Comparison of ENCODE assay signal across 2 cellular contexts in the genomic region with DNA sequence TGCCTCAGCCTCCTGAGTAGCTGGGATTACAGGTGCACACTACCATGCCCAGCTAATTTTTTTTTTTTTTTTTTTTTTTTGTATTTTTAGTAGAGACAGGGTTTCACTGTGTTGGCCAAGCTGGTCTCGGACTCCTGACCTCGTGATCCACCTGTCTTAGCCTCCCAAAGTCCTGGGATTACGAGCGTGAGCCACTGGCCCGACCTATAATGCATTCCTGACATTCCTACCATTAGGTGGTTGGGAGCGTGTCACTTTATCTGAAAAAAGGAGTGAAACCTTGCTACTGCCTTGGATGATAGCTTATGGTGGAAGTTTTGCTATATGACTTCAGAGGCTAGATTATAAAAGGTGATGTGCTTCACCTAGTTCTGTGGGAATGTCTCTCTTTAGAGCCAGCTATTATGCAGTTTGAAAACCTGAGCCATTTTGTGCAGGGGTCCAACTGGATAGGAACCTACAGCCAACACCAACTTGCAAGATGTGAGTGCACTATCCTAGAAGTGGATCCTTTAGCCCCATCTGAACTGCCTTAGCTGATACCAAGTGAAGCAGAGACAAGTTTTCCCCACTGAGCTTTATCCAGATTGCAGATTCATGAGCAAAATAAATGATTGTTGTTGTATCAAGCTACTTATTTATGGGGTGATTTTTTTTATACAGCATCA.
A peak's percentile ranks its signal among the peaks of the same experiment; 100 is the strongest.
TF ChIP-seq lines count a peak whose summit lies in the region.

No MANE protein-coding gene starts in this region.

TF ChIP-seq in Ishikawa, 13 proteins besides CTCF, POLR2A, EP300 and RAD21:
- TF ChIP-seq TEAD4 (IDR thresholded peaks at IDR 0.05) (peak; percentile 83), REST (IDR thresholded peaks at IDR 0.05; ENCODE audit: low read depth) (no peak), USF1 (IDR thresholded peaks at IDR 0.05) (no peak)
TF ChIP-seq in Ishikawa: peak in this region for 1.

TF ChIP-seq in H1, 55 proteins besides CTCF, POLR2A, EP300 and RAD21:
- no peak for TF ChIP-seq KDM5A (IDR thresholded peaks at IDR 0.05; ENCODE audit: low read length)
- TF ChIP-seq TEAD4 (IDR thresholded peaks at IDR 0.05; ENCODE audit: low read depth, low read length): peak; percentile 99
- TF ChIP-seq JUND (IDR thresholded peaks at IDR 0.05; ENCODE audit: low read length): 0 out of 2 replicates have a peak, but pooled peaks have one; percentile 26
